In the genomic region with DNA sequence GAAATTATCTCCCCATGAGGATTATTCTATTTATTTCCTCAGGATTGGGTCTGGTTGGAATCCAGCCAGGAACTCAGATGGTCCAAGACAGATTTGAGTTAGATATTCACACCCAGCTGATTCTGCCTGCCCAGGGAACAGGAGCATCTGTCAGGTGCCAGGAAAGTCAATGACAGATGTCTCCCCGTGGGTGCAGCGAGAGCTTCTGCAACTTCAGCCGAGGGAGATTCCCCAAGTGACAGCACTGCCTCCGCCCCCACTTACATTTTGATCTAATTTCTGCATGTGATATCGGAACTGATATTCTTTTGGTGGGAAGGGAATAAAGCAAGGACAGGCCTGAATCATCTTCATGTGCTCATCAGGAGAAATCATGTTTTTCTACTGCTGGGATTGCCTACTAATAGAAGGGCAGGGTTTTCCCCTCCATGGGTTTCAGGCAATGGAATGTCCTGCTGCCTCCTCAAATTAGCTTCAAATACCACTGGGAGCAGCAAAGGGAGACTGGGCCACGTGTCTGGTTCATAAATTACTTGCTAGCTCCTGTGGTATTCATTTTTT, we compare ENCODE assay signal across 9 cellular contexts. TPM values are rescaled to one million over a fixed set of nuclear protein-coding genes. Genes with fewer than 3 reads are reported as not detected.
A peak's percentile ranks its signal among the peaks of the same experiment; 100 is the strongest.
DNase-seq lines count a peak whose midpoint lies in the region; ATAC-seq and TF ChIP-seq lines count a peak whose summit lies in the region.
"Had no signal": no experiment of that assay in that cellular context is flagged by ENCODE, and none has a peak within 500 bp of the region (broad histone marks: within the 10 kb centered on the region; RNA-seq: fewer than 3 reads in every experiment).

No MANE protein-coding gene starts in this region.

- intact Hi-C loops in left cardiac atrium (cut with DNase I): no loop called here
- intact Hi-C loops in Right ventricle myocardium inferior (cut with DNase I): no loop called here

- TF ChIP-seq POLR2A in GM18505 (IDR thresholded peaks at IDR 0.05; ENCODE audit: borderline replicate concordance, extremely low read depth, insufficient read depth, insufficient read length): no peak

- in situ Hi-C loops in astrocyte of the spinal cord (cut with HindIII; ENCODE audit: low sequenced_read_pairs): no loop called here

- TF ChIP-seq CTCF in astrocyte of the spinal cord (IDR thresholded peaks at IDR 0.05; ENCODE audit: low read depth, low read length): no peak

- H3K4me3 ChIP-seq in astrocyte of the spinal cord (ENCODE audit: low read depth, low read length): no peak overlapping the region
- H3K4me3 ChIP-seq: transverse colon had no signal

- DNase-seq in left cardiac atrium (no peak), Right ventricle myocardium inferior (ENCODE audit: missing footprints) (no peak), astrocyte of the spinal cord (ENCODE audit: low read depth, low spot score) (peak; percentile 76), kidney glomerular epithelial cell (lab: John Stamatoyannopoulos, UW) (peak; percentile 65), DMS79 treated with DMSO at 0.1 percent for 48 hours (lab: John Stamatoyannopoulos, UW) (no peak), GOT3 (lab: John Stamatoyannopoulos, UW) (no peak), germinal center (ENCODE audit: low spot score) (no peak)
- DNase-seq: transverse colon had no signal

- peak; percentile 34 to 60 for ATAC-seq in left cardiac atrium
- no peak for ATAC-seq in Right ventricle myocardium inferior
- ATAC-seq in GM18505 (IDR thresholded peaks at IDR 0.05; ENCODE audit: unreplicated experiment): no peak

RNA-seq across cellular contexts. Expression of a gene that starts 15.7 kb away (rescaled TPM):
- total RNA-seq in left cardiac atrium (10 to 100 TPM; 27.1 to 35.2 TPM), Right ventricle myocardium inferior (22.3 TPM)

Comparison
In these comparisons a context has a peak if more than half of its experiments do, and no peak if none do; other contexts are left out.
1. ATAC-seq: peak in left cardiac atrium (2 of 2); none in Right ventricle myocardium inferior (single experiment) and GM18505 (single experiment).
2. DNase-seq: peak in astrocyte of the spinal cord (single experiment) and kidney glomerular epithelial cell (single experiment); none in left cardiac atrium (single experiment), Right ventricle myocardium inferior (single experiment), DMS79 treated with DMSO at 0.1 percent for 48 hours (single experiment), GOT3 (single experiment) and germinal center (single experiment).